14 cellular contexts compared by ENCODE assay signal in genomic region chr5:64834611-64835010, GRCh38.
"Had no signal": no experiment of that assay in that cellular context is flagged by ENCODE, and none has a peak within 500 bp of the region (broad histone marks: within the 10 kb centered on the region; RNA-seq: fewer than 3 reads in every experiment).

No MANE protein-coding gene starts in this region.

- H3K9me3 Mint-ChIP-seq: activated naive CD8-positive, alpha-beta T cell treated with anti-CD3 and anti-CD28 coated beads, Interleukin-2, amount 50 U/mL, for 24 hours; memory B cell; natural killer cell; T-helper 2 cell treated with Interferon-gamma antibody and Interleukin-4, amounts not matched to agents 5 μg/mL and 100 μg/mL, for 36 hours had no signal

- H3K4me1 ChIP-seq: colonic mucosa had no signal

- H3K4me3 Mint-ChIP-seq: activated naive CD8-positive, alpha-beta T cell treated with anti-CD3 and anti-CD28 coated beads, Interleukin-2, amount 50 U/mL, for 24 hours; memory B cell; natural killer cell; T-helper 2 cell treated with Interferon-gamma antibody and Interleukin-4, amounts not matched to agents 5 μg/mL and 100 μg/mL, for 36 hours had no signal

- H3K36me3 ChIP-seq: colonic mucosa, transverse colon had no signal

- H3K27ac Mint-ChIP-seq: activated naive CD8-positive, alpha-beta T cell treated with anti-CD3 and anti-CD28 coated beads, Interleukin-2, amount 50 U/mL, for 24 hours; memory B cell; natural killer cell; T-helper 2 cell treated with Interferon-gamma antibody and Interleukin-4, amounts not matched to agents 5 μg/mL and 100 μg/mL, for 36 hours had no signal

- H3K27me3 ChIP-seq: colonic mucosa, transverse colon had no signal

- H3K9me3 ChIP-seq: colonic mucosa, transverse colon had no signal

- H3K27me3 Mint-ChIP-seq: activated naive CD8-positive, alpha-beta T cell treated with anti-CD3 and anti-CD28 coated beads, Interleukin-2, amount 50 U/mL, for 24 hours; memory B cell had no signal

- DNase-seq: activated CD4-positive, alpha-beta T cell treated with anti-CD3 and anti-CD28 coated beads, Interleukin-2, amount 50 U/mL, for 1 hour; activated naive CD4-positive, alpha-beta T cell treated with Interleukin-2 at 50 U/mL for 16 hours; activated naive CD8-positive, alpha-beta T cell treated with anti-CD3 and anti-CD28 coated beads, Interleukin-2, amount 50 U/mL, for 24 hours; central memory CD4-positive, alpha-beta T cell; colonic mucosa; natural killer cell; posterior cingulate gyrus; stimulated activated naive CD8-positive, alpha-beta T cell treated with anti-CD3 and anti-CD28 coated beads, Interleukin-15, Interleukin-2, amounts not matched to agents 100 U/mL and 50 U/mL, for 24 hours; SW 1271; transverse colon had no signal

- H3K36me3 Mint-ChIP-seq: natural killer cell had no signal

- H3K4me3 ChIP-seq: colonic mucosa, skin epidermis, transverse colon had no signal

- H3K27ac ChIP-seq: colonic mucosa, skin epidermis, transverse colon had no signal

- H3K4me1 Mint-ChIP-seq: memory B cell, natural killer cell had no signal

- ATAC-seq: activated naive CD8-positive, alpha-beta T cell treated with anti-CD3 and anti-CD28 coated beads, Interleukin-2, amount 50 U/mL, for 24 hours; left lobe of liver; natural killer cell; stimulated activated naive CD8-positive, alpha-beta T cell treated with anti-CD3 and anti-CD28 coated beads, Interleukin-15, Interleukin-2, amounts not matched to agents 100 U/mL and 50 U/mL, for 24 hours had no signal
